7 cellular contexts compared by ENCODE assay signal in the genomic region with DNA sequence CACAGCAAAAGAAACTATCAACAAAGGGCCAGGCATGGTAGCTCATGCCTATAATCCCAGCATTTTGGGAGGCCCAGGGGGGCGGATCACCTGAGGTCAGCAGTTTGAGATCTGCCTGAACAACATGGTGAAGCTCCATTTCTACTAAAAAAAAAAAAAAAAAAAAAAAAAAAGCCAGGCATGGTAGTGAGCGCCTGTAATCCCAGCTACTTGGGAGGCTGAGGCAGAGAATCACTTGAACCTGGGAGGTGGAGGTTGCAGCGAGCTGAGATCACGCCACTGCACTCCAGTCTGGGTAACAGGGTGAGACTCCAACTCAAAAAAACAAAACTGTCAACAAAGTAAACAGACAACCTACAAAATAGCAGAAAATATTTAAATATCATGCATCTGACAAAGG.
DNase-seq lines count a peak whose midpoint lies in the region; TF ChIP-seq lines count a peak whose summit lies in the region.
"Not testable (repeated sequence)": the region's sequence is repeated elsewhere in the genome, so short reads cannot be mapped to it uniquely, and the experiment has no call there.

No MANE protein-coding gene starts in this region.

- not testable (repeated sequence) for H3K9me3 Mint-ChIP-seq in activated T-helper 2 cell treated with anti-CD3 and anti-CD28 coated beads, Interferon-gamma antibody, Interleukin-2, Interleukin-4, amounts not matched to agents 10 μg/mL and 5 μg/mL and 100 μg/mL, durations not matched to agents 14 hours and 24 hours and 36 hours; endodermal cell; glutamatergic neuron (ENCODE audit: unreplicated experiment); progenitor cell of endocrine pancreas (ENCODE audit: low read depth)
- peaks cover 26% of the 10 kb centered on the region for H3K9me3 Mint-ChIP-seq in nephron progenitor cell

- H3K27me3 Mint-ChIP-seq in activated T-helper 2 cell treated with anti-CD3 and anti-CD28 coated beads, Interferon-gamma antibody, Interleukin-2, Interleukin-4, amounts not matched to agents 10 μg/mL and 5 μg/mL and 100 μg/mL, durations not matched to agents 14 hours and 24 hours and 36 hours (ENCODE audit: low read depth); endodermal cell (ENCODE audit: insufficient read depth); glutamatergic neuron (ENCODE audit: unreplicated experiment); nephron progenitor cell (ENCODE audit: low read depth, poor library complexity); progenitor cell of endocrine pancreas: not testable (repeated sequence)

- 80 to 90% methylated on average over 1 to 4 of the region's 4 CpGs for WGBS in endodermal cell (ENCODE audit: insufficient coverage in 1 of 2, insufficient read length in 1 of 2), 2 experiments

- H3K4me1 ChIP-seq in HEK293 (ENCODE audit: control insufficient read depth, insufficient read depth, low read length) = peaks cover 11% of the 10 kb centered on the region
- H3K4me1 ChIP-seq in endodermal cell (ENCODE audit: control insufficient read depth, insufficient read depth, low read length) = not testable (repeated sequence)

- H3K27ac ChIP-seq in HEK293 (ENCODE audit: extremely low read depth, low read depth, low read length); endodermal cell (ENCODE audit: low read depth, low read length): not testable (repeated sequence)

- POLR2A ChIA-PET in HEK293 (lab: Yijun Ruan, JAX) = interaction anchor here (0.7 to 1.5 kb wide), 2 partner anchors 8 to 34 kb away, joined by 4 read pairs; no protein-coding TSS in a partner anchor

- H3K9ac ChIP-seq in endodermal cell (ENCODE audit: extremely low read depth, low read length, poor library complexity, severe bottlenecking) = not testable (repeated sequence)

- H3K4me3 ChIP-seq in HEK293 (ENCODE audit: low read depth, low read length); endodermal cell (ENCODE audit: low read length): not testable (repeated sequence)

- not testable (repeated sequence) for H3K27me3 ChIP-seq in endodermal cell (ENCODE audit: control insufficient read depth, insufficient read depth, low read length, poor library complexity, severe bottlenecking)

- peak; percentile 63 for DNase-seq in NCI-H82 (lab: John Stamatoyannopoulos, UW)
- not testable (repeated sequence) for DNase-seq in activated T-helper 2 cell treated with anti-CD3 and anti-CD28 coated beads, Interferon-gamma antibody, Interleukin-2, Interleukin-4, amounts not matched to agents 10 μg/mL and 5 μg/mL and 100 μg/mL, durations not matched to agents 14 hours and 24 hours and 36 hours (ENCODE audit: low spot score); endodermal cell; glutamatergic neuron; nephron progenitor cell; progenitor cell of endocrine pancreas (ENCODE audit: low spot score, unreplicated experiment)

- intact Hi-C loops in activated T-helper 2 cell treated with anti-CD3 and anti-CD28 coated beads, Interferon-gamma antibody, Interleukin-2, Interleukin-4, amounts not matched to agents 10 μg/mL and 5 μg/mL and 100 μg/mL, durations not matched to agents 14 hours and 24 hours and 36 hours (cut with micrococcal nuclease) = not testable (repeated sequence)

- TF ChIP-seq CTCF in HEK293 (tag by site-specific recombination; IDR thresholded peaks at IDR 0.05); endodermal cell (conservative IDR thresholded peaks at IDR 0.05); glutamatergic neuron (IDR thresholded peaks at IDR 0.05; ENCODE audit: partially characterized antibody, unreplicated experiment); nephron progenitor cell (IDR thresholded peaks at IDR 0.05); progenitor cell of endocrine pancreas (IDR thresholded peaks at IDR 0.05; ENCODE audit: unreplicated experiment): not testable (repeated sequence)

- H3K9me3 ChIP-seq in HEK293 (ENCODE audit: control insufficient read depth, insufficient read depth, low read depth, low read length); endodermal cell (ENCODE audit: control insufficient read depth, low read length): not testable (repeated sequence)

- H3K4me1 Mint-ChIP-seq in activated T-helper 2 cell treated with anti-CD3 and anti-CD28 coated beads, Interferon-gamma antibody, Interleukin-2, Interleukin-4, amounts not matched to agents 10 μg/mL and 5 μg/mL and 100 μg/mL, durations not matched to agents 14 hours and 24 hours and 36 hours (ENCODE audit: low read depth) = peaks cover 56% of the 10 kb centered on the region
- H3K4me1 Mint-ChIP-seq in endodermal cell (peaks cover 37% of the 10 kb centered on the region), glutamatergic neuron (ENCODE audit: low read depth, unreplicated experiment) (peaks cover 41% of the 10 kb centered on the region), nephron progenitor cell (peaks cover 40% of the 10 kb centered on the region), progenitor cell of endocrine pancreas (ENCODE audit: low read depth) (peaks cover 62% of the 10 kb centered on the region)

- H3K36me3 Mint-ChIP-seq in activated T-helper 2 cell treated with anti-CD3 and anti-CD28 coated beads, Interferon-gamma antibody, Interleukin-2, Interleukin-4, amounts not matched to agents 10 μg/mL and 5 μg/mL and 100 μg/mL, durations not matched to agents 14 hours and 24 hours and 36 hours (ENCODE audit: low read depth) = peaks cover 46% of the 10 kb centered on the region
- H3K36me3 Mint-ChIP-seq in endodermal cell (ENCODE audit: low read depth); glutamatergic neuron (ENCODE audit: unreplicated experiment); progenitor cell of endocrine pancreas (ENCODE audit: insufficient read depth): not testable (repeated sequence)
- H3K36me3 Mint-ChIP-seq in nephron progenitor cell (ENCODE audit: low read depth) = peaks cover 75% of the 10 kb centered on the region

- not testable (repeated sequence) for H3K4me3 Mint-ChIP-seq in activated T-helper 2 cell treated with anti-CD3 and anti-CD28 coated beads, Interferon-gamma antibody, Interleukin-2, Interleukin-4, amounts not matched to agents 10 μg/mL and 5 μg/mL and 100 μg/mL, durations not matched to agents 14 hours and 24 hours and 36 hours (ENCODE audit: low read depth); endodermal cell; glutamatergic neuron (ENCODE audit: unreplicated experiment); nephron progenitor cell; progenitor cell of endocrine pancreas (ENCODE audit: low read depth)

- peak overlapping the region; percentile 38 for H3K27ac Mint-ChIP-seq in activated T-helper 2 cell treated with anti-CD3 and anti-CD28 coated beads, Interferon-gamma antibody, Interleukin-2, Interleukin-4, amounts not matched to agents 10 μg/mL and 5 μg/mL and 100 μg/mL, durations not matched to agents 14 hours and 24 hours and 36 hours
- H3K27ac Mint-ChIP-seq in endodermal cell = peak overlapping the region; percentile 28
- H3K27ac Mint-ChIP-seq in glutamatergic neuron (ENCODE audit: unreplicated experiment) = peak overlapping the region; percentile 10
- H3K27ac Mint-ChIP-seq in nephron progenitor cell = peak overlapping the region; percentile 94
- H3K27ac Mint-ChIP-seq in progenitor cell of endocrine pancreas = peak overlapping the region; percentile 42

- H3K36me3 ChIP-seq in HEK293 (ENCODE audit: control insufficient read depth in 2 of 2, insufficient read depth in 1 of 2, low read length in 2 of 2); endodermal cell (ENCODE audit: control insufficient read depth, insufficient read depth, low read length): not testable (repeated sequence)

- CTCF ChIA-PET in HEK293 (lab: Yijun Ruan, JAX) = not testable (repeated sequence)

TF ChIP-seq in HEK293, 187 proteins besides CTCF, POLR2A, EP300 and RAD21:
- peak; percentile 64 for TF ChIP-seq GLIS1 (tag by site-specific recombination; IDR thresholded peaks at IDR 0.05)
- TF ChIP-seq, protein P1, sequence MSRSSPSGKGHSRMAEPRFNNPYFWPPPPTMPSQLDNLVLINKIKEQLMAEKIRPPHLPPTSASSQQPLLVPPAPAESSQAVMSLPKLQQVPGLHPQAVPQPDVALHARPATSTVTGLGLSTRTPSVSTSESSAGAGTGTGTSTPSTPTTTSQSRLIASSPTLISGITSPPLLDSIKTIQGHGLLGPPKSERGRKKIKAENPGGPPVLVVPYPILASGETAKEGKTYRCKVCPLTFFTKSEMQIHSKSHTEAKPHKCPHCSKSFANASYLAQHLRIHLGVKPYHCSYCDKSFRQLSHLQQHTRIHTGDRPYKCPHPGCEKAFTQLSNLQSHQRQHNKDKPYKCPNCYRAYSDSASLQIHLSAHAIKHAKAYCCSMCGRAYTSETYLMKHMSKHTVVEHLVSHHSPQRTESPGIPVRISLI (tag by site-specific recombination; IDR thresholded peaks at IDR 0.05) = peak; percentile 60; the same call in 1 of the 2 replicates
- 0 out of 2 replicates have a peak, but pooled peaks have one; percentile 33 for TF ChIP-seq ZNF335 (tag by site-specific recombination; conservative IDR thresholded peaks at IDR 0.05)
- TF ChIP-seq OSR2 (tag by site-specific recombination; IDR thresholded peaks at IDR 0.05) = peak; percentile 75

Comparison
In these comparisons a context has a peak if more than half of its experiments do, and no peak if none do; other contexts are left out.
1. H3K27ac Mint-ChIP-seq: peak in every context shown above with its lines; median percentile 94 in nephron progenitor cell; 42 in progenitor cell of endocrine pancreas; 38 in activated T-helper 2 cell treated with anti-CD3 and anti-CD28 coated beads, Interferon-gamma antibody, Interleukin-2, Interleukin-4, amounts not matched to agents 10 μg/mL and 5 μg/mL and 100 μg/mL, durations not matched to agents 14 hours and 24 hours and 36 hours; 28 in endodermal cell; 10 in glutamatergic neuron.